9 cellular contexts compared by ENCODE assay signal in the genomic region with DNA sequence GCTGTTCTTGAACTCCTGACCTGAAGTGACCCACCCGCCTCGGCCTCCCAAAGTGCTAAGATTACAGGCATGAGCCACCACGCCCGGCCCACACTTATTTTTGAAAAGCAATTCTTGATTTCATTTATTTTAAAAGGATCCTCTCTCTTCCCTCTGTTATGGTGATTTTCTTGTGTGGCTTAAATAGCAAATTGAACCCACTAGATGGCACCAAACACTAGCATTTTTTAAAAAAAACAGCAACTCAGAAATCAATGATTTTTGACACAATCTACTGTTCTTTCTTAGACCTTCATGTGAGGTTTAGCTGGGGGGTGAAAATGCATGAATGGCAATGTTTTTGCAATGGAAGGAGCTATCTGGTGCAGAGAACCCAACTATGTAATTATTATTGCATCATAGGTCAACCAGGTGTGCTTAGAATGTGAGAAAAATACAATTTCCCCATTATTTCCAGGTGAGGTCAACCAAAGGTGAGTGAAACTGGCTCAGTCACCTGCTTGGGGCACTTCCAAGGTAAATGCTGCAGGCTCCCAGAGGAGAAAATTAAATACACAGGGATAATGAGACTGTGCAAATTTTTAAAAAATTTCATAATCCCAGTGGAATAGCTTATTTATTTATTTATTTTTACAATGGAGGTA.
DNase-seq lines count a peak whose midpoint lies in the region; ATAC-seq and TF ChIP-seq lines count a peak whose summit lies in the region.
"Had no signal": no experiment of that assay in that cellular context is flagged by ENCODE, and none has a peak within 500 bp of the region (broad histone marks: within the 10 kb centered on the region; RNA-seq: fewer than 3 reads in every experiment).

No MANE protein-coding gene starts in this region.

- H3K4me1 Mint-ChIP-seq in progenitor cell of endocrine pancreas (ENCODE audit: low read depth), result peaks cover 15% of the 10 kb centered on the region

- no peaks in the 10 kb centered on the region for H3K27me3 Mint-ChIP-seq in progenitor cell of endocrine pancreas

- H3K27ac Mint-ChIP-seq in progenitor cell of endocrine pancreas, result peak overlapping the region; percentile 83

- DNase-seq in NCI-H2107 treated with DMSO at 0.1 percent for 48 hours (lab: John Stamatoyannopoulos, UW; ENCODE audit: unreplicated experiment) (peak; percentile 6), NCI-H2107 (lab: John Stamatoyannopoulos, UW) (no peak), NCI-H146 treated with DMSO at 0.1 percent for 48 hours (lab: John Stamatoyannopoulos, UW; ENCODE audit: unreplicated experiment) (peak; percentile 82), choroid plexus epithelial cell (ENCODE audit: low read depth) (peak; percentile 30), progenitor cell of endocrine pancreas (ENCODE audit: low spot score, unreplicated experiment) (no peak)
- DNase-seq in activated CD4-positive, alpha-beta T cell treated with anti-CD3 and anti-CD28 coated beads, Interleukin-2, amount 50 U/mL, for 4 hours, result no peak

- H3K4me3 ChIP-seq in choroid plexus epithelial cell (ENCODE audit: low read depth, low read length), result no peak overlapping the region
- H3K4me3 ChIP-seq: SJSA1 had no signal

- ATAC-seq in GM19328 (IDR thresholded peaks at IDR 0.05; ENCODE audit: unreplicated experiment) (no peak), HG02852 (IDR thresholded peaks at IDR 0.05; ENCODE audit: unreplicated experiment) (no peak)

- H3K9me3 Mint-ChIP-seq in progenitor cell of endocrine pancreas (ENCODE audit: low read depth), result peaks cover 6% of the 10 kb centered on the region

- H3K4me3 Mint-ChIP-seq in progenitor cell of endocrine pancreas (ENCODE audit: low read depth), result peak overlapping the region; percentile 1

- peak; percentile 46 for TF ChIP-seq CTCF in choroid plexus epithelial cell (conservative IDR thresholded peaks at IDR 0.05; ENCODE audit: low read depth, low read length)
- TF ChIP-seq CTCF in progenitor cell of endocrine pancreas (IDR thresholded peaks at IDR 0.05; ENCODE audit: unreplicated experiment), result peak; percentile 74

- H3K36me3 Mint-ChIP-seq in progenitor cell of endocrine pancreas (ENCODE audit: insufficient read depth), result no peaks in the 10 kb centered on the region

Comparison
In these comparisons a context has a peak if more than half of its experiments do, and no peak if none do; other contexts are left out.
1. DNase-seq: peak in NCI-H2107 treated with DMSO at 0.1 percent for 48 hours (single experiment), NCI-H146 treated with DMSO at 0.1 percent for 48 hours (single experiment) and choroid plexus epithelial cell (single experiment); none in NCI-H2107 (single experiment), progenitor cell of endocrine pancreas (single experiment) and activated CD4-positive, alpha-beta T cell treated with anti-CD3 and anti-CD28 coated beads, Interleukin-2, amount 50 U/mL, for 4 hours (0 of 2).